ENCODE assay signal across 24 cellular contexts in the genomic region with DNA sequence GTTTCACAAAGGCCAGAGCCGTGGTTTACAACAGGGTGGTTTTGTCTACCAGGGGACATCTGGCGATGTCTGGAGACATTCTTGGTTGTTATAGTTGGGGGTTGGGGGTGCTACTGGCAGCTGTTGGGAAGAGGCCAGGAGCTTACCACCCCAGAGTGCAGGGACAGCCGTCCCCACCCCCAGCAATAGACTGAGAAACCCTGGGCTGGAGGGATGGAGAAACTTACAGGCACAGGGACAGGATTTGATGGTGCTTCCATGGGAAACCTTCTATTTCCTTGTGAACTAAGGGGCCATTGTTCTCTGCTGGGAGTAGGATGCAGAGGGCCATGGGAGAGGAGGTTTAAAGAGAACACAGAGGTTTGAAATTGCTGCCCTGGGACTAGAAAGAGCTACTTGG. TPM values are rescaled to one million over a fixed set of nuclear protein-coding genes. Genes with fewer than 3 reads are reported as not detected.
DNase-seq lines count a peak whose midpoint lies in the region; ATAC-seq and TF ChIP-seq lines count a peak whose summit lies in the region.
"Had no signal": no experiment of that assay in that cellular context is flagged by ENCODE, and none has a peak within 500 bp of the region (broad histone marks: within the 10 kb centered on the region; RNA-seq: fewer than 3 reads in every experiment).

No MANE protein-coding gene starts in this region.

- peak overlapping the region; percentile 52 for H3K4me2 ChIP-seq in neural progenitor cell
- H3K4me2 ChIP-seq: BLaER1 treated with 17β-estradiol and CSF1 and Interleukin-3, amounts not matched to agents 10 nM and 100 nM had no signal

- H3K4me1 Mint-ChIP-seq in stimulated activated naive CD8-positive, alpha-beta T cell treated with anti-CD3 and anti-CD28 coated beads, Interleukin-15, amount 100 ng/mL, for 72 hours = no peaks in the 10 kb centered on the region
- peaks cover 16% of the 10 kb centered on the region for H3K4me1 Mint-ChIP-seq in neural progenitor cell
- H3K4me1 Mint-ChIP-seq: activated CD8-positive, alpha-beta memory T cell treated with anti-CD3 and anti-CD28 coated beads, Interleukin-2, amount 10 ng/mL, durations not matched to agents 7 days and 5 days; activated naive CD8-positive, alpha-beta T cell treated with anti-CD3 and anti-CD28 coated beads, Interleukin-2, amount 10 ng/mL, durations not matched to agents 7 days and 5 days had no signal

- H3K27me3 ChIP-seq in neural progenitor cell (no peaks in the 10 kb centered on the region), thyroid gland (no peaks in the 10 kb centered on the region)
- H3K27me3 ChIP-seq: BLaER1 treated with 17β-estradiol and CSF1 and Interleukin-3, amounts not matched to agents 10 nM and 100 nM; body of pancreas; suprapubic skin had no signal

- no peak overlapping the region for H3K4me3 Mint-ChIP-seq in stimulated activated naive CD8-positive, alpha-beta T cell treated with anti-CD3 and anti-CD28 coated beads, Interleukin-15, amount 100 ng/mL, for 72 hours
- H3K4me3 Mint-ChIP-seq in neural progenitor cell = no peak overlapping the region
- H3K4me3 Mint-ChIP-seq: activated CD8-positive, alpha-beta memory T cell treated with anti-CD3 and anti-CD28 coated beads, Interleukin-2, amount 10 ng/mL, durations not matched to agents 7 days and 5 days; activated naive CD8-positive, alpha-beta T cell treated with anti-CD3 and anti-CD28 coated beads, Interleukin-2, amount 10 ng/mL, durations not matched to agents 7 days and 5 days; HFFc6; nephron had no signal

- no peaks in the 10 kb centered on the region for H3K79me2 ChIP-seq in neural progenitor cell (ENCODE audit: low read depth)

- no peaks in the 10 kb centered on the region for H3F3A ChIP-seq in neural progenitor cell (ENCODE audit: low read depth)

- no peaks in the 10 kb centered on the region for H3K27me3 Mint-ChIP-seq in stimulated activated naive CD8-positive, alpha-beta T cell treated with anti-CD3 and anti-CD28 coated beads, Interleukin-15, amount 100 ng/mL, for 72 hours
- H3K27me3 Mint-ChIP-seq in neural progenitor cell (ENCODE audit: insufficient read depth, low read depth) = peaks cover 7% of the 10 kb centered on the region
- H3K27me3 Mint-ChIP-seq: activated CD8-positive, alpha-beta memory T cell treated with anti-CD3 and anti-CD28 coated beads, Interleukin-2, amount 10 ng/mL, durations not matched to agents 7 days and 5 days; activated naive CD8-positive, alpha-beta T cell treated with anti-CD3 and anti-CD28 coated beads, Interleukin-2, amount 10 ng/mL, durations not matched to agents 7 days and 5 days had no signal

- TF ChIP-seq CTCF in neural progenitor cell (IDR thresholded peaks at IDR 0.05) (no peak), thyroid gland (IDR thresholded peaks at IDR 0.05) (no peak)

- H3K9me3 ChIP-seq in neural progenitor cell (ENCODE audit: low read depth) (no peaks in the 10 kb centered on the region), thyroid gland (no peaks in the 10 kb centered on the region)
- H3K9me3 ChIP-seq: BLaER1 treated with 17β-estradiol and CSF1 and Interleukin-3, amounts not matched to agents 10 nM and 100 nM; body of pancreas; suprapubic skin had no signal

- no peak for DNase-seq in stimulated activated naive CD8-positive, alpha-beta T cell treated with anti-CD3 and anti-CD28 coated beads, Interleukin-15, amount 100 ng/mL, for 72 hours
- DNase-seq in stimulated activated naive CD8-positive, alpha-beta T cell treated with anti-CD3 and anti-CD28 coated beads, Interleukin-15, Interleukin-2, amounts not matched to agents 100 U/mL and 50 U/mL, for 24 hours = no peak
- DNase-seq in epidermal melanocyte (ENCODE audit: insufficient read length, low spot score) (peak; percentile 70), neural progenitor cell (ENCODE audit: low spot score) (peak; percentile 23), KG1 (lab: John Stamatoyannopoulos, UW) (no peak), thyroid gland (no peak), CD1c-positive myeloid dendritic cell (ENCODE audit: extremely low spot score) (no peak), posterior vena cava (ENCODE audit: low spot score) (no peak)
- DNase-seq: activated CD4-positive, alpha-beta T cell treated with anti-CD3 and anti-CD28 coated beads for 4 hours; activated CD8-positive, alpha-beta memory T cell treated with anti-CD3 and anti-CD28 coated beads, Interleukin-2, amount 10 ng/mL, durations not matched to agents 7 days and 5 days; activated naive CD8-positive, alpha-beta T cell treated with anti-CD3 and anti-CD28 coated beads, Interleukin-2, amount 10 ng/mL, durations not matched to agents 7 days and 5 days; body of pancreas; cortex of kidney; foreskin fibroblast; HFFc6; kidney; mammary epithelial cell; NCI-H1436; NCI-H524 treated with DMSO at 0.1 percent for 48 hours; SW 1271 had no signal

- ATAC-seq in stimulated activated naive CD8-positive, alpha-beta T cell treated with anti-CD3 and anti-CD28 coated beads, Interleukin-15, amount 100 ng/mL, for 72 hours = no peak
- no peak for ATAC-seq in stimulated activated naive CD8-positive, alpha-beta T cell treated with anti-CD3 and anti-CD28 coated beads, Interleukin-15, Interleukin-2, amounts not matched to agents 100 U/mL and 50 U/mL, for 24 hours
- ATAC-seq: activated CD8-positive, alpha-beta memory T cell treated with anti-CD3 and anti-CD28 coated beads, Interleukin-2, amount 10 ng/mL, durations not matched to agents 7 days and 5 days; body of pancreas had no signal

- no peak overlapping the region for H3K4me3 ChIP-seq in neural progenitor cell
- H3K4me3 ChIP-seq in thyroid gland (replicated peaks in 1 of 3) = no peak overlapping the region
- H3K4me3 ChIP-seq: BLaER1 treated with 17β-estradiol and CSF1 and Interleukin-3, amounts not matched to agents 10 nM and 100 nM; body of pancreas; suprapubic skin had no signal

- no peaks in the 10 kb centered on the region for H4K20me1 ChIP-seq in neural progenitor cell (ENCODE audit: low read depth)

- TF ChIP-seq POLR2A in thyroid gland (IDR thresholded peaks at IDR 0.05) = no peak

- 98 to 100% methylated on average over 3 of the region's 3 CpGs for WGBS in thyroid gland, 2 donors

- peak overlapping the region; percentile 91 for H2AFZ ChIP-seq in neural progenitor cell (replicated peaks)

- peak overlapping the region; percentile 23 to 52 for H3K27ac Mint-ChIP-seq in stimulated activated naive CD8-positive, alpha-beta T cell treated with anti-CD3 and anti-CD28 coated beads, Interleukin-15, amount 100 ng/mL, for 72 hours
- H3K27ac Mint-ChIP-seq in neural progenitor cell = peak overlapping the region; percentile 35
- H3K27ac Mint-ChIP-seq: activated CD8-positive, alpha-beta memory T cell treated with anti-CD3 and anti-CD28 coated beads, Interleukin-2, amount 10 ng/mL, durations not matched to agents 7 days and 5 days; activated naive CD8-positive, alpha-beta T cell treated with anti-CD3 and anti-CD28 coated beads, Interleukin-2, amount 10 ng/mL, durations not matched to agents 7 days and 5 days; HFFc6 had no signal

- H3K4me1 ChIP-seq in neural progenitor cell (peaks cover 13% of the 10 kb centered on the region), thyroid gland (no peaks in the 10 kb centered on the region)
- H3K4me1 ChIP-seq: BLaER1 treated with 17β-estradiol and CSF1 and Interleukin-3, amounts not matched to agents 10 nM and 100 nM; body of pancreas; suprapubic skin had no signal

- no peaks in the 10 kb centered on the region for H3K36me3 Mint-ChIP-seq in neural progenitor cell

- intact Hi-C loops in thyroid gland (cut with DNase I) = no loop called here
- intact Hi-C loops in posterior vena cava (cut with DNase I) = no loop called here

- no peaks in the 10 kb centered on the region for H3K9me3 Mint-ChIP-seq in stimulated activated naive CD8-positive, alpha-beta T cell treated with anti-CD3 and anti-CD28 coated beads, Interleukin-15, amount 100 ng/mL, for 72 hours
- no peaks in the 10 kb centered on the region for H3K9me3 Mint-ChIP-seq in neural progenitor cell
- H3K9me3 Mint-ChIP-seq: activated naive CD8-positive, alpha-beta T cell treated with anti-CD3 and anti-CD28 coated beads, Interleukin-2, amount 10 ng/mL, durations not matched to agents 7 days and 5 days; HFFc6; nephron had no signal

- H3K36me3 ChIP-seq in neural progenitor cell (no peaks in the 10 kb centered on the region), thyroid gland (peaks cover 6 to 18% of the 10 kb centered on the region in 2 donors)

- H3K27ac ChIP-seq in neural progenitor cell = no peak overlapping the region
- no peak overlapping the region for H3K27ac ChIP-seq in thyroid gland
- H3K27ac ChIP-seq: BLaER1 treated with 17β-estradiol and CSF1 and Interleukin-3, amounts not matched to agents 10 nM and 100 nM; body of pancreas; HL-60; suprapubic skin had no signal

- H3K9ac ChIP-seq in neural progenitor cell = no peak overlapping the region
- H3K9ac ChIP-seq: BLaER1 treated with 17β-estradiol and CSF1 and Interleukin-3, amounts not matched to agents 10 nM and 100 nM had no signal

RNA-seq across cellular contexts. Expression of a gene that starts 10.9 kb away (rescaled TPM):
- total RNA-seq in neural progenitor cell (ENCODE audit: low replicate concordance) = 7.8 and 12.3 TPM in 2 replicates
- total RNA-seq in thyroid gland = 10 to 100 TPM; 19.9 to 46.1 (median 32.7) TPM
- 10 to 100 TPM; 12.3 to 16.1 TPM for total RNA-seq in posterior vena cava

RNA-seq across cellular contexts. Expression of a gene that starts 12.9 kb away (rescaled TPM):
- total RNA-seq in neural progenitor cell (ENCODE audit: low replicate concordance) (241 and 310 TPM in 2 replicates), thyroid gland (100 to 1,000 TPM; 213 to 955 (median 698) TPM), posterior vena cava (100 to 1,000 TPM; 179 to 198 TPM)

RNA-seq across cellular contexts. Expression of a gene that starts 43.0 kb away (rescaled TPM):
- 23.7 and 27.0 TPM in 2 replicates for total RNA-seq in neural progenitor cell (ENCODE audit: low replicate concordance)
- 10 to 100 TPM in 1 of 4 donors, 1 to 10 TPM in 3; 2.0 to 10.9 (median 5.1) TPM for total RNA-seq in thyroid gland
- 10 to 100 TPM; 13.7 to 26.4 TPM for total RNA-seq in posterior vena cava
- total RNA-seq: activated naive CD8-positive, alpha-beta T cell treated with anti-CD3 and anti-CD28 coated beads, Interleukin-2, amount 10 ng/mL, durations not matched to agents 7 days and 5 days had no signal

Comparison
In these comparisons a context has a peak if more than half of its experiments do, and no peak if none do; other contexts are left out.
1. DNase-seq: peak in epidermal melanocyte (single experiment) and neural progenitor cell (single experiment); none in stimulated activated naive CD8-positive, alpha-beta T cell treated with anti-CD3 and anti-CD28 coated beads, Interleukin-15, amount 100 ng/mL, for 72 hours (0 of 2), stimulated activated naive CD8-positive, alpha-beta T cell treated with anti-CD3 and anti-CD28 coated beads, Interleukin-15, Interleukin-2, amounts not matched to agents 100 U/mL and 50 U/mL, for 24 hours (single experiment), KG1 (single experiment), thyroid gland (0 of 2), CD1c-positive myeloid dendritic cell (single experiment) and posterior vena cava (single experiment).